In the genomic region with DNA sequence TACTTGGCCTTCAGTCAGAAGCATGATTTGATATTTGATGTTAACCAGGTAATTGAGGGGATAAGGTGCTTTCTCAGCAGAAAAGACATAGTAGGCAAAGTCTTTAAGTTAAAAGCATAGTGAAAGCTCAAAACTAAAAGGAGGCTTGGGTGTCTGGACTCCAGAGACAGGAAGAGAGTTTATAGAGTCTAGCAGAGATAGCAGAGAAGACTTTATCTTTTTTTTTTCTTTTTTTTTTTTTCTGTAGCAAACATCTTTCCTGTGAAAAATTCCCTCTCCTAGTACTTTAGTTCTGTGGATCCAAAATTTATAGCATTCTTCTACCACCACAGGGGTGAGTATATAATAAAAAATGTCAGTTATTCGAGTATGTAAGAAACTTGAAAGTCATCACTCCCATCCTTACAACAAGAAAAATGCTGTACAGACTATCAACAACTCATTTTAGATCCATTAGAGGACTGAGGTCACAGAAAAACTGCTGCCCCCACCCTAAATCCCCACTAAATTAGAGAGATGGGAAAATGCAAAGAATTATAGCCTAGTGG, we compare ENCODE assay signal across 18 cellular contexts. TPM values are rescaled to one million over a fixed set of nuclear protein-coding genes. Genes with fewer than 3 reads are reported as not detected.
"Had no signal": no experiment of that assay in that cellular context is flagged by ENCODE, and none has a peak within 500 bp of the region (broad histone marks: within the 10 kb centered on the region; RNA-seq: fewer than 3 reads in every experiment).

No MANE protein-coding gene starts in this region.

RNA-seq across cellular contexts. Expression of gene SFTPA1, which starts 58.6 kb away (rescaled TPM):
- total RNA-seq: kidney; left colon; liver; mammary epithelial cell; myocyte; naive thymus-derived CD4-positive, alpha-beta T cell; natural killer cell treated with Interleukin-12 subunit alpha and Interleukin-12 subunit beta and Interleukin-15 and Interleukin-18, amount 100 ng/mL, for 72 hours; omental fat pad; progenitor cell of endocrine pancreas; pulmonary artery endothelial cell; renal cortical epithelial cell; right atrium auricular region; testis; thyroid gland; transverse colon; urinary bladder had no signal
- polyA plus RNA-seq: immature natural killer cell; liver; mammary epithelial cell; naive thymus-derived CD4-positive, alpha-beta T cell; neural cell; urinary bladder had no signal
